In the genomic region with DNA sequence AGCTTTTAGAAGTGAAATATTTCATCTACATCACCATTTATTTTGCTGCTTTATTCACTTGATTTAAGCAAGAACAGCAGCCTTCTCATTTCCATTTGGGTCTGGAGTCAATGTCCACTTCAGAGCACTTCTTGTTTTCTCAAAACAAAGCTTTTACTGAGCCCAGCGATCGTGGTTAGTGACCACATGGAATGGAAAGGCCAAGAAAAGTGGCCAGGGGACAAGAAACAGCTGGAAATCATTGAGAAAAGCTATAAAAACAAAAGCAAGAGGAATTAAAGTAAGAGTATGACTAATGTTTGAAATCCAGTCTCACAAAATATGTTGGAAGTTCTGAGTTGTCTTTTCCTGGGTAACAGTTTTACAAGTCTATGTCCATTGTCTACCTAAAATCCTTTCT, we compare ENCODE assay signal across 20 cellular contexts.
DNase-seq lines count a peak whose midpoint lies in the region; ATAC-seq and TF ChIP-seq lines count a peak whose summit lies in the region.
"Had no signal": no experiment of that assay in that cellular context is flagged by ENCODE, and none has a peak within 500 bp of the region (broad histone marks: within the 10 kb centered on the region; RNA-seq: fewer than 3 reads in every experiment).

No MANE protein-coding gene starts in this region.

- H3K9me3 ChIP-seq in skeletal muscle tissue (ENCODE audit: control insufficient read depth in 3 of 3, low read length in 3 of 3): no peaks in the 10 kb centered on the region
- no peaks in the 10 kb centered on the region for H3K9me3 ChIP-seq in esophagus squamous epithelium
- H3K9me3 ChIP-seq: BLaER1 had no signal

- no peak overlapping the region for H3K9ac ChIP-seq in skeletal muscle tissue (ENCODE audit: low read depth in 1 of 3, low read length in 3 of 3)
- H3K9ac ChIP-seq: BLaER1, neural progenitor cell had no signal

- DNase-seq in EH (ENCODE audit: low read depth) (peak; percentile 32), SK-MEL-5 (ENCODE audit: low read depth, low spot score) (peak; percentile 6), fibroblast of mammary gland (ENCODE audit: low read depth) (peak; percentile 70), esophagus squamous epithelium (lab: John Stamatoyannopoulos, UW) (no peak), T-helper 2 cell (no peak), KBM-7 (no peak)
- DNase-seq: activated CD4-positive, alpha-beta T cell treated with anti-CD3 and anti-CD28 coated beads for 36 hours; activated CD8-positive, alpha-beta memory T cell treated with anti-CD3 and anti-CD28 coated beads, Interleukin-2, amount 10 ng/mL, durations not matched to agents 7 days and 5 days; central memory CD4-positive, alpha-beta T cell; effector memory CD4-positive, alpha-beta T cell; NCI-H1436 treated with DMSO at 0.1 percent for 48 hours; NCI-H2227 treated with DMSO at 0.1 percent for 48 hours; RPMI8226; stimulated activated CD4-positive, alpha-beta T cell treated with anti-CD3 and anti-CD28 coated beads, Interleukin-1b, Interleukin-23, amount 100 ng/mL, for 48 hours had no signal

- H3K27me3 ChIP-seq in skeletal muscle tissue (ENCODE audit: control insufficient read depth in 3 of 3, insufficient read depth in 3 of 3, low read length in 3 of 3): no peaks in the 10 kb centered on the region
- H3K27me3 ChIP-seq in esophagus squamous epithelium: no peaks in the 10 kb centered on the region
- H3K27me3 ChIP-seq: BLaER1, neural progenitor cell had no signal

- TF ChIP-seq POLR2A in esophagus squamous epithelium (IDR thresholded peaks at IDR 0.05): no peak

- H3K4me1 ChIP-seq in skeletal muscle tissue (ENCODE audit: control insufficient read depth in 3 of 3, insufficient read depth in 3 of 3, low read length in 3 of 3) (no peaks in the 10 kb centered on the region), esophagus squamous epithelium (no peaks in the 10 kb centered on the region)
- H3K4me1 ChIP-seq: BLaER1, neural progenitor cell had no signal

- intact Hi-C loops in esophagus squamous epithelium (cut with DNase I): no loop called here

- no peak for TF ChIP-seq CTCF in fibroblast of mammary gland (conservative IDR thresholded peaks at IDR 0.05; ENCODE audit: control insufficient read depth, insufficient read depth, low read depth, low read length)
- TF ChIP-seq CTCF in esophagus squamous epithelium (IDR thresholded peaks at IDR 0.05): no peak

- WGBS in esophagus squamous epithelium, 2 donors: 20 to 70% methylated on average over 2 of the region's 2 CpGs

- H3K4me3 ChIP-seq in fibroblast of mammary gland (ENCODE audit: control insufficient read depth, low read depth, low read length) (no peak overlapping the region), skeletal muscle tissue (ENCODE audit: low read length in 3 of 3) (no peak overlapping the region), esophagus squamous epithelium (no peak overlapping the region)
- H3K4me3 ChIP-seq: BLaER1, neural progenitor cell had no signal

- no peak for ATAC-seq in HG03565 (IDR thresholded peaks at IDR 0.05; ENCODE audit: unreplicated experiment)
- ATAC-seq: activated CD4-positive, alpha-beta T cell treated with anti-CD3 and anti-CD28 coated beads for 36 hours; activated CD8-positive, alpha-beta memory T cell treated with anti-CD3 and anti-CD28 coated beads, Interleukin-2, amount 10 ng/mL, durations not matched to agents 7 days and 5 days; activated T-helper 17 cell treated with anti-CD3 and anti-CD28 coated beads, Interleukin-2, amount 50 U/mL, for 72 hours; left lobe of liver had no signal

- H3K36me3 ChIP-seq in skeletal muscle tissue (ENCODE audit: control insufficient read depth in 3 of 3, insufficient read depth in 3 of 3, low read length in 3 of 3) (no peaks in the 10 kb centered on the region), esophagus squamous epithelium (no peaks in the 10 kb centered on the region)
- H3K36me3 ChIP-seq: BLaER1, neural progenitor cell had no signal

- H3K27ac ChIP-seq in skeletal muscle tissue (ENCODE audit: low read depth, low read length): peak overlapping the region; percentile 20
- no peak overlapping the region for H3K27ac ChIP-seq in esophagus squamous epithelium
- H3K27ac ChIP-seq: BLaER1, neural progenitor cell had no signal

- in situ Hi-C loops in SK-MEL-5 (cut with HindIII; ENCODE audit: low pct_unique_long_range_greater_than_20kb, low sequenced_read_pairs): no loop called here
- in situ Hi-C loops in KBM-7 (cut with MboI; ENCODE audit: low pct_unique_long_range_greater_than_20kb, low sequenced_read_pairs): no loop called here

Comparison
In these comparisons a context has a peak if more than half of its experiments do, and no peak if none do; other contexts are left out.
1. DNase-seq: peak in EH (single experiment), SK-MEL-5 (single experiment) and fibroblast of mammary gland (single experiment); none in esophagus squamous epithelium (single experiment), T-helper 2 cell (0 of 5) and KBM-7 (single experiment).